ENCODE assay signal across 31 cellular contexts in the genomic region with DNA sequence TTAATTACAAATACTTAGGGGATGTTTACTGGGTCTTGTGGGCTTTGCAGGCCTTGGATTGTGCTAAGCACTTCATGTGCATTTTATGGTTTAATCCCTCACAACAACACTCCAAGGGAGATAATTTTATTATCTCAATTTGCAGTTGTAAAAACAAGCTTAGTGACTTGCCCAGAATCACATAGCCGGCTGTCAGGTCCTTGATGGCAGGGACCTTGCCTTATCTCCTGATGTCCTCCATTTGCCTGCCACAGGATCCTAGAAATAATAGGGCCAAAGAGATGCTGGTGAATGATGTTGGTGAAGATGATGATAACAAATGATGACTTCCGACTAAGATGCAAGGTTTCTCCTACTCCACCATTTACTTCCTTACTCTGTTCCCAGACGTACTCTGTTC.
"Had no signal": no experiment of that assay in that cellular context is flagged by ENCODE, and none has a peak within 500 bp of the region (broad histone marks: within the 10 kb centered on the region; RNA-seq: fewer than 3 reads in every experiment).

No MANE protein-coding gene starts in this region.

- H3K27me3 ChIP-seq: ascending aorta, brain microvascular endothelial cell, neural progenitor cell, right atrium auricular region, stomach, thyroid gland, upper lobe of right lung had no signal

- ATAC-seq: left cardiac atrium; left ventricle myocardium superior; naive thymus-derived CD4-positive, alpha-beta T cell; psoas muscle; stimulated activated naive B cell treated with anti-CD40 and anti-IgM and Interleukin-4, amounts not matched to agents 10 μg/mL and 1 μg/mL and 100 μg/mL, for 72 hours; upper lobe of right lung had no signal

- H3K4me3 ChIP-seq: ascending aorta, neural progenitor cell, psoas muscle, right atrium auricular region, stomach, thyroid gland, upper lobe of right lung had no signal

- H3K9me3 Mint-ChIP-seq: activated CD4-positive, alpha-beta memory T cell treated with anti-CD3 and anti-CD28 coated beads for 36 hours; activated CD4-positive, alpha-beta T cell treated with anti-CD3 and anti-CD28 coated beads, Interleukin-2, amount 10 ng/mL, durations not matched to agents 24 days and 14 days; activated naive CD4-positive, alpha-beta T cell treated with anti-CD3 and anti-CD28 coated beads, Interleukin-2, amount 10 ng/mL, durations not matched to agents 7 days and 5 days; activated naive CD8-positive, alpha-beta T cell treated with anti-CD3 and anti-CD28 coated beads, Interleukin-2, amount 10 ng/mL, durations not matched to agents 7 days and 5 days; activated T-helper 1 cell treated with anti-CD3 and anti-CD28 coated beads, Interleukin-12 subunit alpha, Interleukin-12 subunit beta, Interleukin-2, Interleukin-4 antibody, amounts not matched to agents 30 ng/mL and 10 ng/mL and 1 ng/mL, durations not matched to agents 14 hours and 24 hours and 36 hours; mesothelial cell of epicardium; naive thymus-derived CD4-positive, alpha-beta T cell; neural progenitor cell; T-helper 1 cell treated with Interleukin-12 subunit alpha and Interleukin-12 subunit beta and Interleukin-4 antibody, amounts not matched to agents 30 μg/mL and 1 μg/mL, for 36 hours had no signal

- H3K4me1 Mint-ChIP-seq: activated CD4-positive, alpha-beta T cell treated with anti-CD3 and anti-CD28 coated beads, Interleukin-2, amount 10 ng/mL, durations not matched to agents 24 days and 14 days; activated naive CD4-positive, alpha-beta T cell treated with anti-CD3 and anti-CD28 coated beads, Interleukin-2, amount 10 ng/mL, durations not matched to agents 7 days and 5 days; activated naive CD8-positive, alpha-beta T cell treated with anti-CD3 and anti-CD28 coated beads, Interleukin-2, amount 10 ng/mL, durations not matched to agents 7 days and 5 days; mesothelial cell of epicardium; naive thymus-derived CD4-positive, alpha-beta T cell; stimulated activated naive B cell treated with anti-CD40 and anti-IgM and Interleukin-4, amounts not matched to agents 10 μg/mL and 1 μg/mL and 100 μg/mL, for 72 hours had no signal

- H3K4me1 ChIP-seq: neural progenitor cell, parathyroid adenoma, stomach, thyroid gland, upper lobe of right lung had no signal

- H3K36me3 Mint-ChIP-seq: activated CD4-positive, alpha-beta memory T cell treated with anti-CD3 and anti-CD28 coated beads for 36 hours; activated naive CD4-positive, alpha-beta T cell treated with anti-CD3 and anti-CD28 coated beads, Interleukin-2, amount 10 ng/mL, durations not matched to agents 7 days and 5 days; activated naive CD8-positive, alpha-beta T cell treated with anti-CD3 and anti-CD28 coated beads, Interleukin-2, amount 10 ng/mL, durations not matched to agents 7 days and 5 days; mesothelial cell of epicardium; naive thymus-derived CD4-positive, alpha-beta T cell; neural progenitor cell; stimulated activated naive B cell treated with anti-CD40 and anti-IgM and Interleukin-4, amounts not matched to agents 10 μg/mL and 1 μg/mL and 100 μg/mL, for 72 hours had no signal

- H3K4me3 Mint-ChIP-seq: activated CD4-positive, alpha-beta memory T cell treated with anti-CD3 and anti-CD28 coated beads for 36 hours; activated CD4-positive, alpha-beta T cell treated with anti-CD3 and anti-CD28 coated beads, Interleukin-2, amount 10 ng/mL, durations not matched to agents 24 days and 14 days; activated naive CD4-positive, alpha-beta T cell treated with anti-CD3 and anti-CD28 coated beads, Interleukin-2, amount 10 ng/mL, durations not matched to agents 7 days and 5 days; activated naive CD8-positive, alpha-beta T cell treated with anti-CD3 and anti-CD28 coated beads, Interleukin-2, amount 10 ng/mL, durations not matched to agents 7 days and 5 days; activated T-helper 1 cell treated with anti-CD3 and anti-CD28 coated beads, Interleukin-12 subunit alpha, Interleukin-12 subunit beta, Interleukin-2, Interleukin-4 antibody, amounts not matched to agents 30 ng/mL and 10 ng/mL and 1 ng/mL, durations not matched to agents 14 hours and 24 hours and 36 hours; mesothelial cell of epicardium; naive thymus-derived CD4-positive, alpha-beta T cell; neural progenitor cell; stimulated activated naive B cell treated with anti-CD40 and anti-IgM and Interleukin-4, amounts not matched to agents 10 μg/mL and 1 μg/mL and 100 μg/mL, for 72 hours; T-helper 1 cell treated with Interleukin-12 subunit alpha and Interleukin-12 subunit beta and Interleukin-4 antibody, amounts not matched to agents 30 μg/mL and 1 μg/mL, for 36 hours had no signal

- H3K27ac ChIP-seq: ascending aorta, brain microvascular endothelial cell, neural progenitor cell, parathyroid adenoma, psoas muscle, right atrium auricular region, stomach, thyroid gland, upper lobe of right lung had no signal

- H3K27ac Mint-ChIP-seq: activated CD4-positive, alpha-beta memory T cell treated with anti-CD3 and anti-CD28 coated beads for 36 hours; activated CD4-positive, alpha-beta T cell treated with anti-CD3 and anti-CD28 coated beads, Interleukin-2, amount 10 ng/mL, durations not matched to agents 24 days and 14 days; activated naive CD4-positive, alpha-beta T cell treated with anti-CD3 and anti-CD28 coated beads, Interleukin-2, amount 10 ng/mL, durations not matched to agents 7 days and 5 days; activated naive CD8-positive, alpha-beta T cell treated with anti-CD3 and anti-CD28 coated beads, Interleukin-2, amount 10 ng/mL, durations not matched to agents 7 days and 5 days; activated T-helper 1 cell treated with anti-CD3 and anti-CD28 coated beads, Interleukin-12 subunit alpha, Interleukin-12 subunit beta, Interleukin-2, Interleukin-4 antibody, amounts not matched to agents 30 ng/mL and 10 ng/mL and 1 ng/mL, durations not matched to agents 14 hours and 24 hours and 36 hours; mesothelial cell of epicardium; naive thymus-derived CD4-positive, alpha-beta T cell; neural progenitor cell; stimulated activated naive B cell treated with anti-CD40 and anti-IgM and Interleukin-4, amounts not matched to agents 10 μg/mL and 1 μg/mL and 100 μg/mL, for 72 hours; T-helper 1 cell treated with Interleukin-12 subunit alpha and Interleukin-12 subunit beta and Interleukin-4 antibody, amounts not matched to agents 30 μg/mL and 1 μg/mL, for 36 hours had no signal

- H3K27me3 Mint-ChIP-seq: activated CD4-positive, alpha-beta memory T cell treated with anti-CD3 and anti-CD28 coated beads for 36 hours; activated CD4-positive, alpha-beta T cell treated with anti-CD3 and anti-CD28 coated beads, Interleukin-2, amount 10 ng/mL, durations not matched to agents 24 days and 14 days; activated naive CD4-positive, alpha-beta T cell treated with anti-CD3 and anti-CD28 coated beads, Interleukin-2, amount 10 ng/mL, durations not matched to agents 7 days and 5 days; activated naive CD8-positive, alpha-beta T cell treated with anti-CD3 and anti-CD28 coated beads, Interleukin-2, amount 10 ng/mL, durations not matched to agents 7 days and 5 days; stimulated activated naive B cell treated with anti-CD40 and anti-IgM and Interleukin-4, amounts not matched to agents 10 μg/mL and 1 μg/mL and 100 μg/mL, for 72 hours had no signal

- H3K36me3 ChIP-seq: ascending aorta, brain microvascular endothelial cell, neural progenitor cell, right atrium auricular region, stomach, thyroid gland, upper lobe of right lung had no signal

- H3K9me3 ChIP-seq: ascending aorta, psoas muscle, right atrium auricular region, stomach, thyroid gland, upper lobe of right lung had no signal

- DNase-seq: activated CD4-positive, alpha-beta memory T cell treated with anti-CD3 and anti-CD28 coated beads for 36 hours; activated CD4-positive, alpha-beta T cell treated with anti-CD3 and anti-CD28 coated beads, Interleukin-2, amount 10 ng/mL, durations not matched to agents 24 days and 14 days; activated CD4-positive, CD25-positive, alpha-beta regulatory T cell treated with anti-CD3 and anti-CD28 coated beads, Interleukin-2, amount 50 U/mL, for 72 hours; activated CD8-positive, alpha-beta memory T cell treated with anti-CD3 and anti-CD28 coated beads, Interleukin-2, amount 50 U/mL, for 4 hours; activated gamma-delta T cell; activated naive CD4-positive, alpha-beta T cell treated with anti-CD3 and anti-CD28 coated beads, Interleukin-2, amount 10 ng/mL, durations not matched to agents 7 days and 5 days; activated naive CD8-positive, alpha-beta T cell treated with anti-CD3 and anti-CD28 coated beads, Interleukin-2, amount 10 ng/mL, durations not matched to agents 7 days and 5 days; activated T-cell treated with anti-CD3 and anti-CD28 coated beads, Interleukin-2, amount 50 U/mL, for 1 hour; brain microvascular endothelial cell; caudate nucleus; head of caudate nucleus; hippocampal formation; left ventricle myocardium superior; naive thymus-derived CD4-positive, alpha-beta T cell; occipital lobe; psoas muscle; stimulated activated CD4-positive, alpha-beta T cell treated with anti-CD3 and anti-CD28 coated beads, Interleukin-15, amount 100 ng/mL, for 24 hours; stimulated activated CD4-positive, alpha-beta T cell treated with anti-CD3 and anti-CD28 coated beads, Interleukin-2, amount 100 ng/mL, for 24 hours; stimulated activated naive B cell treated with anti-CD40 and anti-IgM and Interleukin-4, amounts not matched to agents 10 μg/mL and 1 μg/mL and 100 μg/mL, for 72 hours; stomach; T-helper 9 cell; thyroid gland; upper lobe of right lung had no signal
